In genomic region chr13:21670006-21670882, GRCh38 we compare ENCODE assay signal across 8 cellular contexts. TPM values are rescaled to one million over a fixed set of nuclear protein-coding genes. Genes with fewer than 3 reads are reported as not detected.
A peak's percentile ranks its signal among the peaks of the same experiment; 100 is the strongest.
DNase-seq lines count a peak whose midpoint lies in the region; ATAC-seq and TF ChIP-seq lines count a peak whose summit lies in the region.

No MANE protein-coding gene starts in this region.

- H3K4me1 Mint-ChIP-seq in activated naive CD4-positive, alpha-beta T cell treated with anti-CD3 and anti-CD28 coated beads for 36 hours (ENCODE audit: low read depth): peaks cover 31% of the 10 kb centered on the region

- intact Hi-C loops in activated naive CD4-positive, alpha-beta T cell treated with anti-CD3 and anti-CD28 coated beads for 36 hours (cut with micrococcal nuclease): loop anchor here (1.0 to 5.0 kb wide), 8 partner anchors 17 to 1707 kb away; partner anchors contain the start of genes MICU2, MRPL57, SKA3 and ZDHHC20
- intact Hi-C loops in Right ventricle myocardium superior (cut with DNase I): no loop called here

- peaks cover 28% of the 10 kb centered on the region for H3K27me3 Mint-ChIP-seq in activated naive CD4-positive, alpha-beta T cell treated with anti-CD3 and anti-CD28 coated beads for 36 hours (ENCODE audit: low read depth)

- no peaks in the 10 kb centered on the region for H3K36me3 ChIP-seq in BLaER1 treated with 17β-estradiol and CSF1 and Interleukin-3, amounts not matched to agents 10 nM and 100 nM
- H3K36me3 ChIP-seq in parathyroid adenoma (ENCODE audit: control insufficient read depth, insufficient read depth, low read length): no peaks in the 10 kb centered on the region

- no peaks in the 10 kb centered on the region for H3K9me3 Mint-ChIP-seq in activated naive CD4-positive, alpha-beta T cell treated with anti-CD3 and anti-CD28 coated beads for 36 hours

- H3K9ac ChIP-seq in BLaER1 treated with 17β-estradiol and CSF1 and Interleukin-3, amounts not matched to agents 10 nM and 100 nM: peak overlapping the region; percentile 86 to 100 (median 98)
- H3K9ac ChIP-seq in parathyroid adenoma: no peak overlapping the region

- H3K27me3 ChIP-seq in BLaER1 treated with 17β-estradiol and CSF1 and Interleukin-3, amounts not matched to agents 10 nM and 100 nM: peaks cover 0 to 9% (median 0%) of the 10 kb centered on the region in 11 experiments; a peak in 2 of 22 replicates
- no peaks in the 10 kb centered on the region for H3K27me3 ChIP-seq in parathyroid adenoma (ENCODE audit: control insufficient read depth, insufficient read depth, low read length)

- H4K20me1 ChIP-seq in BLaER1 treated with 17β-estradiol and CSF1 and Interleukin-3, amounts not matched to agents 10 nM and 100 nM: peaks cover 0 to 32% (median 17%) of the 10 kb centered on the region in 11 experiments; a peak in 13 of 22 replicates

- peaks cover 15 to 36% (median 21%) of the 10 kb centered on the region in 10 experiments for H3K4me1 ChIP-seq in BLaER1 treated with 17β-estradiol and CSF1 and Interleukin-3, amounts not matched to agents 10 nM and 100 nM
- peaks cover 6% of the 10 kb centered on the region for H3K4me1 ChIP-seq in parathyroid adenoma

- H3K27ac Mint-ChIP-seq in activated naive CD4-positive, alpha-beta T cell treated with anti-CD3 and anti-CD28 coated beads for 36 hours: no peak overlapping the region

- H2AFZ ChIP-seq in parathyroid adenoma: peak overlapping the region; percentile 79

- DNase-seq in RPMI7951 (ENCODE audit: low read depth) (peak; percentile 32), Right ventricle myocardium superior (peak; percentile 71), NCI-H2107 (lab: John Stamatoyannopoulos, UW) (no peak)
- DNase-seq in activated naive CD4-positive, alpha-beta T cell treated with anti-CD3 and anti-CD28 coated beads for 36 hours: peak; percentile 61

- peak; percentile 24 for TF ChIP-seq POLR2A in GM19099 (IDR thresholded peaks at IDR 0.05; ENCODE audit: extremely low read depth, insufficient read length, low read depth)

- H3K4me2 ChIP-seq in BLaER1 treated with 17β-estradiol and CSF1 and Interleukin-3, amounts not matched to agents 10 nM and 100 nM: peak overlapping the region; percentile 79 to 97 (median 86)
- peak overlapping the region; percentile 96 for H3K4me2 ChIP-seq in parathyroid adenoma (ENCODE audit: low read length)

- no peaks in the 10 kb centered on the region for H3K36me3 Mint-ChIP-seq in activated naive CD4-positive, alpha-beta T cell treated with anti-CD3 and anti-CD28 coated beads for 36 hours (ENCODE audit: low read depth)

- H3K79me2 ChIP-seq in parathyroid adenoma: no peaks in the 10 kb centered on the region

- TF ChIP-seq CTCF in parathyroid adenoma (IDR thresholded peaks at IDR 0.05): no peak

- peak overlapping the region; percentile 69 to 99 (median 99) for H3K27ac ChIP-seq in BLaER1 treated with 17β-estradiol and CSF1 and Interleukin-3, amounts not matched to agents 10 nM and 100 nM
- H3K27ac ChIP-seq in parathyroid adenoma: no peak overlapping the region

- peak overlapping the region; percentile 75 to 93 (median 86) for H3K4me3 ChIP-seq in BLaER1 treated with 17β-estradiol and CSF1 and Interleukin-3, amounts not matched to agents 10 nM and 100 nM
- peak overlapping the region; percentile 65 for H3K4me3 ChIP-seq in parathyroid adenoma (ENCODE audit: low read depth, low read length)

- peak overlapping the region; percentile 80 for H3K4me3 Mint-ChIP-seq in activated naive CD4-positive, alpha-beta T cell treated with anti-CD3 and anti-CD28 coated beads for 36 hours

- CTCF ChIA-PET in activated naive CD4-positive, alpha-beta T cell treated with anti-CD3 and anti-CD28 coated beads for 36 hours (lab: Charles Lee): interaction anchor here (0.7 to 0.8 kb wide), 5 partner anchors 17 to 1901 kb away, joined by 3 to 4 read pairs (median 3); no protein-coding TSS in a partner anchor

- ATAC-seq in HG03432 (IDR thresholded peaks at IDR 0.05; ENCODE audit: unreplicated experiment) (peak; percentile 35), Right ventricle myocardium superior (ENCODE audit: poor library complexity) (peak; percentile 62)

- H3K9me3 ChIP-seq in BLaER1 treated with 17β-estradiol and CSF1 and Interleukin-3, amounts not matched to agents 10 nM and 100 nM (replicated peaks in 1 of 11): no peaks in the 10 kb centered on the region
- H3K9me3 ChIP-seq in parathyroid adenoma (ENCODE audit: control insufficient read depth, low read length): no peaks in the 10 kb centered on the region

RNA-seq across cellular contexts. Expression of gene FGF9, which starts 0.6 kb away (rescaled TPM):
- total RNA-seq in RPMI7951 (2014; rRNA removed; shearing (Covaris generic)): not detected in 2 replicates
- total RNA-seq in activated naive CD4-positive, alpha-beta T cell treated with anti-CD3 and anti-CD28 coated beads for 36 hours: not detected
- 9.5 TPM for total RNA-seq in Right ventricle myocardium superior

Comparison
In these comparisons a context has a peak if more than half of its experiments do, and no peak if none do; other contexts are left out.
1. RNA of gene FGF9, which starts 0.6 kb away (total RNA-seq): 9.5 TPM in Right ventricle myocardium superior (single experiment); not detected in activated naive CD4-positive, alpha-beta T cell treated with anti-CD3 and anti-CD28 coated beads for 36 hours and not detected in RPMI7951; every median in the first group is over 10 times any median in the second.